ENCODE assay signal across 8 cellular contexts in genomic region chr17:2083613-2084128, GRCh38. TPM values are rescaled to one million over a fixed set of nuclear protein-coding genes. Genes with fewer than 3 reads are reported as not detected.
A peak's percentile ranks its signal among the peaks of the same experiment; 100 is the strongest.
DNase-seq lines count a peak whose midpoint lies in the region; ATAC-seq lines count a peak whose summit lies in the region.

No MANE protein-coding gene starts in this region.

- peaks cover 33 to 71% (median 48%) of the 10 kb centered on the region in 11 experiments for H3K36me3 ChIP-seq in BLaER1 treated with 17β-estradiol and CSF1 and Interleukin-3, amounts not matched to agents 10 nM and 100 nM
- H3K36me3 ChIP-seq in adipocyte (ENCODE audit: control insufficient read depth, insufficient read depth, low read length, severe bottlenecking) (peaks cover 13% of the 10 kb centered on the region), mesodermal cell (ENCODE audit: control insufficient read depth, insufficient read depth, low read length) (peaks cover 43% of the 10 kb centered on the region)

- H3K9ac ChIP-seq in BLaER1 treated with 17β-estradiol and CSF1 and Interleukin-3, amounts not matched to agents 10 nM and 100 nM, result peak overlapping the region in 9 of 11 experiments; percentile 12 to 60 (median 51); a peak in 15 of 22 replicates
- H3K9ac ChIP-seq in adipocyte (ENCODE audit: low read length), result peak overlapping the region; percentile 73

- 91 to 95% methylated on average over 6 to 7 of the region's 7 CpGs for WGBS in mesodermal cell (ENCODE audit: insufficient coverage in 2 of 2), 2 experiments

- no peaks in the 10 kb centered on the region for H3K9me3 ChIP-seq in BLaER1 treated with 17β-estradiol and CSF1 and Interleukin-3, amounts not matched to agents 10 nM and 100 nM (replicated peaks in 1 of 11)
- no peaks in the 10 kb centered on the region for H3K9me3 ChIP-seq in adipocyte (ENCODE audit: control insufficient read depth, low read length)
- no peaks in the 10 kb centered on the region for H3K9me3 ChIP-seq in mesodermal cell (ENCODE audit: control insufficient read depth, low read length)

- H3K4me1 ChIP-seq in BLaER1 treated with 17β-estradiol and CSF1 and Interleukin-3, amounts not matched to agents 10 nM and 100 nM, result peaks cover 56 to 79% (median 73%) of the 10 kb centered on the region in 10 experiments
- peaks cover 67% of the 10 kb centered on the region for H3K4me1 ChIP-seq in adipocyte (ENCODE audit: control insufficient read depth, insufficient read depth, low read length)
- H3K4me1 ChIP-seq in mesodermal cell (ENCODE audit: control insufficient read depth, insufficient read depth, low read length, poor library complexity, severe bottlenecking), result peaks cover 45% of the 10 kb centered on the region

- peaks cover 0 to 76% (median 0%) of the 10 kb centered on the region in 11 experiments; a peak in 8 of 22 replicates for H4K20me1 ChIP-seq in BLaER1 treated with 17β-estradiol and CSF1 and Interleukin-3, amounts not matched to agents 10 nM and 100 nM

- peak overlapping the region in 9 of 11 experiments; percentile 42 to 73 (median 60); a peak in 17 of 22 replicates for H3K27ac ChIP-seq in BLaER1 treated with 17β-estradiol and CSF1 and Interleukin-3, amounts not matched to agents 10 nM and 100 nM
- peak overlapping the region; percentile 16 for H3K27ac ChIP-seq in mesodermal cell (ENCODE audit: low read depth, low read length, severe bottlenecking)

- ATAC-seq in HG02759 (IDR thresholded peaks at IDR 0.05; ENCODE audit: unreplicated experiment) (peak; percentile 53), HG03045 (IDR thresholded peaks at IDR 0.05; ENCODE audit: unreplicated experiment) (no peak)

- no peak for DNase-seq in adipocyte (ENCODE audit: low read depth)
- no peak for DNase-seq in NCI-H2227 treated with DMSO at 0.1 percent for 48 hours (lab: John Stamatoyannopoulos, UW)
- DNase-seq in NCI-H69 (lab: John Stamatoyannopoulos, UW), result no peak
- DNase-seq in SHP77 treated with DMSO at 0.1 percent for 48 hours (lab: John Stamatoyannopoulos, UW), result no peak

- H3K4me2 ChIP-seq in BLaER1 treated with 17β-estradiol and CSF1 and Interleukin-3, amounts not matched to agents 10 nM and 100 nM, result peak overlapping the region; percentile 71 to 99 (median 94)

- peak overlapping the region in 1 of 10 experiments; percentile 20; a peak in 1 of 20 replicates for H3K4me3 ChIP-seq in BLaER1 treated with 17β-estradiol and CSF1 and Interleukin-3, amounts not matched to agents 10 nM and 100 nM
- H3K4me3 ChIP-seq in adipocyte (ENCODE audit: low read length) (no peak overlapping the region), mesodermal cell (ENCODE audit: extremely low read depth, insufficient read depth, low read length, poor library complexity, severe bottlenecking) (no peak overlapping the region)

- H3K27me3 ChIP-seq in BLaER1 treated with 17β-estradiol and CSF1 and Interleukin-3, amounts not matched to agents 10 nM and 100 nM, result no peaks in the 10 kb centered on the region
- H3K27me3 ChIP-seq in adipocyte (replicated peaks; ENCODE audit: control insufficient read depth, insufficient read depth, low read length), result no peaks in the 10 kb centered on the region

RNA-seq across cellular contexts. Expression of gene HIC1, which starts 28.8 kb away (rescaled TPM):
- 1.3 TPM for polyA plus RNA-seq in mesodermal cell (2013, experiment 1 of 2)
- 2.1 TPM for polyA plus RNA-seq in mesodermal cell (2013, experiment 2 of 2)

RNA-seq across cellular contexts. Expression of gene OVCA2, which starts 41.8 kb away (rescaled TPM):
- polyA plus RNA-seq in mesodermal cell (2013, experiment 1 of 2), result 25.9 TPM
- 25.3 TPM for polyA plus RNA-seq in mesodermal cell (2013, experiment 2 of 2)

RNA-seq across cellular contexts. Expression of gene DPH1, which starts 53.7 kb away (rescaled TPM):
- 23.9 TPM for polyA plus RNA-seq in mesodermal cell (2013, experiment 1 of 2)
- 26.9 TPM for polyA plus RNA-seq in mesodermal cell (2013, experiment 2 of 2)

RNA-seq across cellular contexts. Expression of gene RTN4RL1, which starts 58.5 kb away (rescaled TPM):
- polyA plus RNA-seq in mesodermal cell (2013, experiment 1 of 2), result 0.52 TPM
- polyA plus RNA-seq in mesodermal cell (2013, experiment 2 of 2), result 0.56 TPM
